In genomic region chr5:161676109-161676508, GRCh38 we compare ENCODE assay signal across 9 cellular contexts. TPM values are rescaled to one million over a fixed set of nuclear protein-coding genes. Genes with fewer than 3 reads are reported as not detected.
DNase-seq lines count a peak whose midpoint lies in the region; ATAC-seq and TF ChIP-seq lines count a peak whose summit lies in the region.
"Had no signal": no experiment of that assay in that cellular context is flagged by ENCODE, and none has a peak within 500 bp of the region (broad histone marks: within the 10 kb centered on the region; RNA-seq: fewer than 3 reads in every experiment).

No MANE protein-coding gene starts in this region.

- peak; percentile 58 for TF ChIP-seq CTCF in nephron progenitor cell (IDR thresholded peaks at IDR 0.05)

- peak; percentile 1 to 2 for DNase-seq in NCI-H2081 (lab: John Stamatoyannopoulos, UW)
- DNase-seq in NCI-H2081 treated with DMSO at 0.1 percent for 48 hours (lab: John Stamatoyannopoulos, UW), result no peak
- peak; percentile 12 to 26 for DNase-seq in SHP77 (lab: John Stamatoyannopoulos, UW)
- DNase-seq in nephron progenitor cell, result no peak
- no peak for DNase-seq in NK-92 (lab: John Stamatoyannopoulos, UW; ENCODE audit: unreplicated experiment)
- no peak for DNase-seq in cardiac septum (ENCODE audit: low spot score)
- no peak for DNase-seq in NCI-H1048 (lab: John Stamatoyannopoulos, UW)

- intact Hi-C loops in cardiac septum (cut with DNase I), result no loop called here

- ATAC-seq in HG03064 (IDR thresholded peaks at IDR 0.05; ENCODE audit: low read depth, unreplicated experiment), result peak; percentile 79

- H3K4me1 Mint-ChIP-seq in nephron progenitor cell, result no peaks in the 10 kb centered on the region

- peaks cover 3% of the 10 kb centered on the region for H3K27me3 Mint-ChIP-seq in nephron progenitor cell (ENCODE audit: low read depth, poor library complexity)

- no peaks in the 10 kb centered on the region for H3K36me3 Mint-ChIP-seq in nephron progenitor cell (ENCODE audit: low read depth)

- H3K9me3 Mint-ChIP-seq in nephron progenitor cell, result no peaks in the 10 kb centered on the region

- H3K4me3 Mint-ChIP-seq in nephron progenitor cell, result no peak overlapping the region

- H3K27ac Mint-ChIP-seq in nephron progenitor cell, result no peak overlapping the region

RNA-seq across cellular contexts. Expression of gene GABRA6, which starts 9.4 kb away (rescaled TPM):
- total RNA-seq in cardiac septum, result not detected
- total RNA-seq: T-helper 2 cell treated with Interferon-gamma antibody and Interleukin-4, amounts not matched to agents 100 ng/mL and 5 ng/mL, for 36 hours had no signal

Comparison
In these comparisons a context has a peak if more than half of its experiments do, and no peak if none do; other contexts are left out.
1. DNase-seq: peak in NCI-H2081 (2 of 2) and SHP77 (2 of 2); none in NCI-H2081 treated with DMSO at 0.1 percent for 48 hours (single experiment), nephron progenitor cell (single experiment), NK-92 (single experiment), cardiac septum (single experiment) and NCI-H1048 (single experiment).